In the genomic region with DNA sequence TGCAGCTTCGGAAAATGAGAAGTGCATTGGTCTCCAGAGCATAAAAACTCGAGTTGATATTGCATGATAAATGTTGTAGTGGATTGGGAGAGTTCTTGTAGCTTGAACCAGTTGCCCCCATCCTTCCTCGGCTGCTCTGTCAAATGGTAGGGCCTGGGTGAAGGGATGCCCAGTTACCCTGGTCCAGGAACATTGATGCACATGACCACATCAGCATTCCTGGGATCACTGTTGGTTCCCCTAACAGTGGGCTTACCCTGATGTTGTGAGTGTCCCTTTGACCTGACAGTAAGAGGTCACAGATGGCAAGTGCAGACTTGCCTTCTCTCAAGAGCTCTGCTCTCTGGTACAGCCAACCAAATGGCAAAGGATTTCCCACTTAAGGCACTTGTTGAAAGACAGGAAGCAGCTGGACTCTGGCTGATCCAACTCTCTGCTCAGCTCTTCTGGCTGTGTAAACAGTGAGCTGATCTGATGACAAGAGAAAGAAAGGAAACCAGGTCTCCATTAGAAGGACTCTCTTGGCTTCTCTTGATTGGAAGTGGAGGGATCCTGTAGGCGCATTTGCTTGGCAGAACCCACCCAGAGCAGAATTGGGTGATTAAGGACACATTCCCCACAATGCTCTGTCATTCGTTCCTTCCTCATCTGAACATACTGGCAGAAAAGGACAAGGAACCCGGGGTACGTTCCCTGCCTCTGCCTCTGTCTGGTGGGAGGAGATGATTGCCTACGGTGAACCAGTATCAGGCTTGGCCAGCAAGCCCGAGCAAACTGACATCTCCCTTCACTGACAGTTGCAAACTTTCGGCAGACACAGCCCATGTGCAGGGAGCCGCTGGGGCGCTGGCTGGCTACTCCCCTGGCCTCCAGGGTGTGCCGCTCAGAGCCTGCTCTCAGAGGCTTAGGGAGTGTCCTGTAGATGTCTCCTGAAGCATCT, we compare ENCODE assay signal across 1 cellular context.
A peak's percentile ranks its signal among the peaks of the same experiment; 100 is the strongest.
TF ChIP-seq lines count a peak whose summit lies in the region.

No MANE protein-coding gene starts in this region.

TF ChIP-seq in HepG2, 621 proteins besides CTCF, POLR2A, EP300 and RAD21 (continued from another document and continues in another):
- TF ChIP-seq, protein P1, sequence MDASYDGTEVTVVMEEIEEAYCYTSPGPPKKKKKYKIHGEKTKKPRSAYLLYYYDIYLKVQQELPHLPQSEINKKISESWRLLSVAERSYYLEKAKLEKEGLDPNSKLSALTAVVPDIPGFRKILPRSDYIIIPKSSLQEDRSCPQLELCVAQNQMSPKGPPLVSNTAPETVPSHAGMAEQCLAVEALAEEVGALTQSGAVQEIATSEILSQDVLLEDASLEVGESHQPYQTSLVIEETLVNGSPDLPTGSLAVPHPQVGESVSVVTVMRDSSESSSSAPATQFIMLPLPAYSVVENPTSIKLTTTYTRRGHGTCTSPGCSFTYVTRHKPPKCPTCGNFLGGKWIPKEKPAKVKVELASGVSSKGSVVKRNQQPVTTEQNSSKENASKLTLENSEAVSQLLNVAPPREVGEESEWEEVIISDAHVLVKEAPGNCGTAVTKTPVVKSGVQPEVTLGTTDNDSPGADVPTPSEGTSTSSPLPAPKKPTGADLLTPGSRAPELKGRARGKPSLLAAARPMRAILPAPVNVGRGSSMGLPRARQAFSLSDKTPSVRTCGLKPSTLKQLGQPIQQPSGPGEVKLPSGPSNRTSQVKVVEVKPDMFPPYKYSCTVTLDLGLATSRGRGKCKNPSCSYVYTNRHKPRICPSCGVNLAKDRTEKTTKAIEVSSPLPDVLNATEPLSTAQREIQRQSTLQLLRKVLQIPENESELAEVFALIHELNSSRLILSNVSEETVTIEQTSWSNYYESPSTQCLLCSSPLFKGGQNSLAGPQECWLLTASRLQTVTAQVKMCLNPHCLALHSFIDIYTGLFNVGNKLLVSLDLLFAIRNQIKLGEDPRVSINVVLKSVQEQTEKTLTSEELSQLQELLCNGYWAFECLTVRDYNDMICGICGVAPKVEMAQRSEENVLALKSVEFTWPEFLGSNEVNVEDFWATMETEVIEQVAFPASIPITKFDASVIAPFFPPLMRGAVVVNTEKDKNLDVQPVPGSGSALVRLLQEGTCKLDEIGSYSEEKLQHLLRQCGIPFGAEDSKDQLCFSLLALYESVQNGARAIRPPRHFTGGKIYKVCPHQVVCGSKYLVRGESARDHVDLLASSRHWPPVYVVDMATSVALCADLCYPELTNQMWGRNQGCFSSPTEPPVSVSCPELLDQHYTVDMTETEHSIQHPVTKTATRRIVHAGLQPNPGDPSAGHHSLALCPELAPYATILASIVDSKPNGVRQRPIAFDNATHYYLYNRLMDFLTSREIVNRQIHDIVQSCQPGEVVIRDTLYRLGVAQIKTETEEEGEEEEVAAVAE (CRISPR knock-in tag; IDR thresholded peaks at IDR 0.05; ENCODE audit: borderline replicate concordance): no peak
- TF ChIP-seq SP140L (CRISPR knock-in tag; IDR thresholded peaks at IDR 0.05; ENCODE audit: borderline replicate concordance) (no peak), ZNF331 (CRISPR knock-in tag; IDR thresholded peaks at IDR 0.05) (no peak), MIER3 (CRISPR knock-in tag; IDR thresholded peaks at IDR 0.05; ENCODE audit: borderline replicate concordance) (no peak), TARDBP (CRISPR knock-in tag; IDR thresholded peaks at IDR 0.05) (no peak), HHEX (CRISPR knock-in tag; IDR thresholded peaks at IDR 0.05) (no peak), ZNF558 (CRISPR knock-in tag; IDR thresholded peaks at IDR 0.05; ENCODE audit: borderline replicate concordance) (no peak), SRSF4 (IDR thresholded peaks at IDR 0.05; ENCODE audit: low read depth, low read length, poor library complexity, severe bottlenecking) (no peak), JARID2 (CRISPR knock-in tag; IDR thresholded peaks at IDR 0.05; ENCODE audit: insufficient replicate concordance) (no peak), FOXK1 (CRISPR knock-in tag; IDR thresholded peaks at IDR 0.05; ENCODE audit: borderline replicate concordance, low read depth) (no peak), EHMT2 (IDR thresholded peaks at IDR 0.05; ENCODE audit: borderline replicate concordance, low read depth, low read length) (no peak), RCOR2 (CRISPR knock-in tag; IDR thresholded peaks at IDR 0.05) (no peak), RFX5 (IDR thresholded peaks at IDR 0.05; ENCODE audit: low read depth, low read length) (no peak), ZNF543 (CRISPR knock-in tag; IDR thresholded peaks at IDR 0.05) (no peak), ZNF737 (CRISPR knock-in tag; IDR thresholded peaks at IDR 0.05; ENCODE audit: borderline replicate concordance) (no peak), TMF1 (CRISPR knock-in tag; IDR thresholded peaks at IDR 0.05; ENCODE audit: low read depth) (no peak), POLR2AphosphoS2 (IDR thresholded peaks at IDR 0.05; ENCODE audit: low read depth, low read length) (no peak), SOX6 (IDR thresholded peaks at IDR 0.05) (no peak), SOX6 (CRISPR knock-in tag; IDR thresholded peaks at IDR 0.05) (peak; percentile 20; the same call in 1 of the 2 replicates), BORCS8-MEF2B (CRISPR knock-in tag; IDR thresholded peaks at IDR 0.05) (no peak), RARG (CRISPR knock-in tag; IDR thresholded peaks at IDR 0.05; ENCODE audit: low read depth) (no peak), RXRA (CRISPR knock-in tag; IDR thresholded peaks at IDR 0.05) (peak; percentile 29; the same call in 1 of the 2 replicates), NFIB (CRISPR knock-in tag; IDR thresholded peaks at IDR 0.05; ENCODE audit: borderline replicate concordance) (no peak), MED8 (CRISPR knock-in tag; IDR thresholded peaks at IDR 0.05; ENCODE audit: insufficient replicate concordance) (no peak), MXI1 (IDR thresholded peaks at IDR 0.05; ENCODE audit: borderline replicate concordance, low read depth, low read length) (no peak), NFIC (IDR thresholded peaks at IDR 0.05; ENCODE audit: low read length) (no peak; the same call in 1 of the 2 replicates), ZNF263 (CRISPR knock-in tag; IDR thresholded peaks at IDR 0.05) (no peak), ZBTB8A (CRISPR knock-in tag; IDR thresholded peaks at IDR 0.05; ENCODE audit: borderline replicate concordance, low read depth) (no peak), MXD4 (CRISPR knock-in tag; IDR thresholded peaks at IDR 0.05) (no peak), ATF7 (IDR thresholded peaks at IDR 0.05) (no peak), ATF7 (CRISPR knock-in tag; IDR thresholded peaks at IDR 0.05) (peak; percentile 43; the same call in 1 of the 2 replicates), MIER2 (CRISPR knock-in tag; IDR thresholded peaks at IDR 0.05) (no peak), ZNF205 (CRISPR knock-in tag; IDR thresholded peaks at IDR 0.05) (no peak), ZSCAN29 (CRISPR knock-in tag; conservative IDR thresholded peaks at IDR 0.05) (no peak), MTF2 (CRISPR knock-in tag; IDR thresholded peaks at IDR 0.05; ENCODE audit: borderline replicate concordance) (0 out of 2 replicates have a peak, but pooled peaks have one; percentile 64), SPEN (CRISPR knock-in tag; IDR thresholded peaks at IDR 0.05; ENCODE audit: low read depth) (peak; percentile 51; the same call in 1 of the 2 replicates), MLLT10 (CRISPR knock-in tag; IDR thresholded peaks at IDR 0.05) (no peak), GTF2F1 (IDR thresholded peaks at IDR 0.05; ENCODE audit: low read length) (no peak), ZNF260 (CRISPR knock-in tag; IDR thresholded peaks at IDR 0.05; ENCODE audit: borderline replicate concordance, low read depth) (no peak)
- TF ChIP-seq, protein P2, sequence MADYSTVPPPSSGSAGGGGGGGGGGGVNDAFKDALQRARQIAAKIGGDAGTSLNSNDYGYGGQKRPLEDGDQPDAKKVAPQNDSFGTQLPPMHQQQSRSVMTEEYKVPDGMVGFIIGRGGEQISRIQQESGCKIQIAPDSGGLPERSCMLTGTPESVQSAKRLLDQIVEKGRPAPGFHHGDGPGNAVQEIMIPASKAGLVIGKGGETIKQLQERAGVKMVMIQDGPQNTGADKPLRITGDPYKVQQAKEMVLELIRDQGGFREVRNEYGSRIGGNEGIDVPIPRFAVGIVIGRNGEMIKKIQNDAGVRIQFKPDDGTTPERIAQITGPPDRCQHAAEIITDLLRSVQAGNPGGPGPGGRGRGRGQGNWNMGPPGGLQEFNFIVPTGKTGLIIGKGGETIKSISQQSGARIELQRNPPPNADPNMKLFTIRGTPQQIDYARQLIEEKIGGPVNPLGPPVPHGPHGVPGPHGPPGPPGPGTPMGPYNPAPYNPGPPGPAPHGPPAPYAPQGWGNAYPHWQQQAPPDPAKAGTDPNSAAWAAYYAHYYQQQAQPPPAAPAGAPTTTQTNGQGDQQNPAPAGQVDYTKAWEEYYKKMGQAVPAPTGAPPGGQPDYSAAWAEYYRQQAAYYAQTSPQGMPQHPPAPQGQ (CRISPR knock-in tag; IDR thresholded peaks at IDR 0.05; ENCODE audit: borderline replicate concordance): no peak
- TF ChIP-seq, protein P3, sequence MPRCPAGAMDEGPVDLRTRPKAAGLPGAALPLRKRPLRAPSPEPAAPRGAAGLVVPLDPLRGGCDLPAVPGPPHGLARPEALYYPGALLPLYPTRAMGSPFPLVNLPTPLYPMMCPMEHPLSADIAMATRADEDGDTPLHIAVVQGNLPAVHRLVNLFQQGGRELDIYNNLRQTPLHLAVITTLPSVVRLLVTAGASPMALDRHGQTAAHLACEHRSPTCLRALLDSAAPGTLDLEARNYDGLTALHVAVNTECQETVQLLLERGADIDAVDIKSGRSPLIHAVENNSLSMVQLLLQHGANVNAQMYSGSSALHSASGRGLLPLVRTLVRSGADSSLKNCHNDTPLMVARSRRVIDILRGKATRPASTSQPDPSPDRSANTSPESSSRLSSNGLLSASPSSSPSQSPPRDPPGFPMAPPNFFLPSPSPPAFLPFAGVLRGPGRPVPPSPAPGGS (CRISPR knock-in tag; IDR thresholded peaks at IDR 0.05): no peak
- TF ChIP-seq, protein P4, sequence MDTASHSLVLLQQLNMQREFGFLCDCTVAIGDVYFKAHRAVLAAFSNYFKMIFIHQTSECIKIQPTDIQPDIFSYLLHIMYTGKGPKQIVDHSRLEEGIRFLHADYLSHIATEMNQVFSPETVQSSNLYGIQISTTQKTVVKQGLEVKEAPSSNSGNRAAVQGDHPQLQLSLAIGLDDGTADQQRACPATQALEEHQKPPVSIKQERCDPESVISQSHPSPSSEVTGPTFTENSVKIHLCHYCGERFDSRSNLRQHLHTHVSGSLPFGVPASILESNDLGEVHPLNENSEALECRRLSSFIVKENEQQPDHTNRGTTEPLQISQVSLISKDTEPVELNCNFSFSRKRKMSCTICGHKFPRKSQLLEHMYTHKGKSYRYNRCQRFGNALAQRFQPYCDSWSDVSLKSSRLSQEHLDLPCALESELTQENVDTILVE (CRISPR knock-in tag; IDR thresholded peaks at IDR 0.05): no peak
- TF ChIP-seq, protein P5, sequence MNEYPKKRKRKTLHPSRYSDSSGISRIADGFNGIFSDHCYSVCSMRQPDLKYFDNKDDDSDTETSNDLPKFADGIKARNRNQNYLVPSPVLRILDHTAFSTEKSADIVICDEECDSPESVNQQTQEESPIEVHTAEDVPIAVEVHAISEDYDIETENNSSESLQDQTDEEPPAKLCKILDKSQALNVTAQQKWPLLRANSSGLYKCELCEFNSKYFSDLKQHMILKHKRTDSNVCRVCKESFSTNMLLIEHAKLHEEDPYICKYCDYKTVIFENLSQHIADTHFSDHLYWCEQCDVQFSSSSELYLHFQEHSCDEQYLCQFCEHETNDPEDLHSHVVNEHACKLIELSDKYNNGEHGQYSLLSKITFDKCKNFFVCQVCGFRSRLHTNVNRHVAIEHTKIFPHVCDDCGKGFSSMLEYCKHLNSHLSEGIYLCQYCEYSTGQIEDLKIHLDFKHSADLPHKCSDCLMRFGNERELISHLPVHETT (CRISPR knock-in tag; conservative IDR thresholded peaks at IDR 0.05): no peak
- TF ChIP-seq, protein P6, sequence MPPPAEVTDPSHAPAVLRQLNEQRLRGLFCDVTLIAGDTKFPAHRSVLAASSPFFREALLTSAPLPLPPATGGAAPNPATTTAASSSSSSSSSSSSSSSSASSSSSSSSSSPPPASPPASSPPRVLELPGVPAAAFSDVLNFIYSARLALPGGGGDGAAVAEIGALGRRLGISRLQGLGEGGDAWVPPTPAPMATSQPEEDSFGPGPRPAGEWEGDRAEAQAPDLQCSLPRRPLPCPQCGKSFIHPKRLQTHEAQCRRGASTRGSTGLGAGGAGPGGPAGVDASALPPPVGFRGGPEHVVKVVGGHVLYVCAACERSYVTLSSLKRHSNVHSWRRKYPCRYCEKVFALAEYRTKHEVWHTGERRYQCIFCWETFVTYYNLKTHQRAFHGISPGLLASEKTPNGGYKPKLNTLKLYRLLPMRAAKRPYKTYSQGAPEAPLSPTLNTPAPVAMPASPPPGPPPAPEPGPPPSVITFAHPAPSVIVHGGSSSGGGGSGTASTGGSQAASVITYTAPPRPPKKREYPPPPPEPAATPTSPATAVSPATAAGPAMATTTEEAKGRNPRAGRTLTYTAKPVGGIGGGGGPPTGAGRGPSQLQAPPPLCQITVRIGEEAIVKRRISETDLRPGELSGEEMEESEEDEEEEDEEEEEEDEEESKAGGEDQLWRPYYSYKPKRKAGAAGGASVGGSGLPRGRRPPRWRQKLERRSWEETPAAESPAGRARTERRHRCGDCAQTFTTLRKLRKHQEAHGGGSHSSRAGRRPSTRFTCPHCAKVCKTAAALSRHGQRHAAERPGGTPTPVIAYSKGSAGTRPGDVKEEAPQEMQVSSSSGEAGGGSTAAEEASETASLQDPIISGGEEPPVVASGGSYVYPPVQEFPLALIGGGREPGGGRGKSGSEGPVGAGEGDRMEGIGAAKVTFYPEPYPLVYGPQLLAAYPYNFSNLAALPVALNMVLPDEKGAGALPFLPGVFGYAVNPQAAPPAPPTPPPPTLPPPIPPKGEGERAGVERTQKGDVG (CRISPR knock-in tag; IDR thresholded peaks at IDR 0.05; ENCODE audit: borderline replicate concordance): peak; percentile 42; the same call in 1 of the 2 replicates
- TF ChIP-seq, protein P7, sequence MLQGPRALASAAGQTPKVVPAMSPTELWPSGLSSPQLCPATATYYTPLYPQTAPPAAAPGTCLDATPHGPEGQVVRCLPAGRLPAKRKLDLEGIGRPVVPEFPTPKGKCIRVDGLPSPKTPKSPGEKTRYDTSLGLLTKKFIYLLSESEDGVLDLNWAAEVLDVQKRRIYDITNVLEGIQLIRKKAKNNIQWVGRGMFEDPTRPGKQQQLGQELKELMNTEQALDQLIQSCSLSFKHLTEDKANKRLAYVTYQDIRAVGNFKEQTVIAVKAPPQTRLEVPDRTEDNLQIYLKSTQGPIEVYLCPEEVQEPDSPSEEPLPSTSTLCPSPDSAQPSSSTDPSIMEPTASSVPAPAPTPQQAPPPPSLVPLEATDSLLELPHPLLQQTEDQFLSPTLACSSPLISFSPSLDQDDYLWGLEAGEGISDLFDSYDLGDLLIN (CRISPR knock-in tag; IDR thresholded peaks at IDR 0.05; ENCODE audit: borderline replicate concordance): no peak
- TF ChIP-seq, protein P8, sequence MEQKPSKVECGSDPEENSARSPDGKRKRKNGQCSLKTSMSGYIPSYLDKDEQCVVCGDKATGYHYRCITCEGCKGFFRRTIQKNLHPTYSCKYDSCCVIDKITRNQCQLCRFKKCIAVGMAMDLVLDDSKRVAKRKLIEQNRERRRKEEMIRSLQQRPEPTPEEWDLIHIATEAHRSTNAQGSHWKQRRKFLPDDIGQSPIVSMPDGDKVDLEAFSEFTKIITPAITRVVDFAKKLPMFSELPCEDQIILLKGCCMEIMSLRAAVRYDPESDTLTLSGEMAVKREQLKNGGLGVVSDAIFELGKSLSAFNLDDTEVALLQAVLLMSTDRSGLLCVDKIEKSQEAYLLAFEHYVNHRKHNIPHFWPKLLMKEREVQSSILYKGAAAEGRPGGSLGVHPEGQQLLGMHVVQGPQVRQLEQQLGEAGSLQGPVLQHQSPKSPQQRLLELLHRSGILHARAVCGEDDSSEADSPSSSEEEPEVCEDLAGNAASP (CRISPR knock-in tag; IDR thresholded peaks at IDR 0.05; ENCODE audit: borderline replicate concordance): no peak
